ENCODE assay signal across 18 cellular contexts in the genomic region with DNA sequence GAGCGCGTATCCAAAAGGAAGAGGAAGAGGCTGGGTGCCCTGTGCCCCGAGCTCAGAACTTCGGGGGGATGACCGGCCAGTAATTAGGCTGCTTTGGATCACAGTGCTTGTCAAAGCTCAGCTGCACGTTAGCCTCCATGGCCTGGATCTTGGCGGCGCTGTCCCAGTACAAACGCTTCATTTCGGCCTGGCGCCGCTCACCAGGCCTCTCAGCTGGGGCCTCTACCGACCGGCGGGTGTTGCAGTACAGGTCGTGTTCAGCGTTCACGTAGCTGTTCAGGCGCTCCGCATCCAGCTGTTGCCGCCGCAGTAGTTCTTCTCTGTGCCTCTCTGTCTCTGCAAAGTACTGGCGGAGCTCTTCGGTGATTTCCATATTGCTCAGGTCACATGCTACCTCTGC. TPM values are rescaled to one million over a fixed set of nuclear protein-coding genes. Genes with fewer than 3 reads are reported as not detected.
DNase-seq lines count a peak whose midpoint lies in the region; ATAC-seq and TF ChIP-seq lines count a peak whose summit lies in the region.
"Had no signal": no experiment of that assay in that cellular context is flagged by ENCODE, and none has a peak within 500 bp of the region (broad histone marks: within the 10 kb centered on the region; RNA-seq: fewer than 3 reads in every experiment).

No MANE protein-coding gene starts in this region.

- peak overlapping the region; percentile 94 for H3K27ac ChIP-seq in RWPE1

- H3K36me3 Mint-ChIP-seq in stimulated activated naive CD8-positive, alpha-beta T cell treated with anti-CD3 and anti-CD28 coated beads, Interleukin-15, Interleukin-2, amounts not matched to agents 100 ng/mL and 50 ng/mL, for 24 hours (ENCODE audit: low read depth) = peaks cover 19% of the 10 kb centered on the region
- H3K36me3 Mint-ChIP-seq in glutamatergic neuron (ENCODE audit: unreplicated experiment) (no peaks in the 10 kb centered on the region), type B pancreatic cell (peaks cover 8% of the 10 kb centered on the region)

- CTCF ChIA-PET in RWPE1 (lab: Yijun Ruan, JAX) = interaction anchor here (0.6 to 1.4 kb wide), 2 partner anchors 9 to 189 kb away, joined by 3 to 4 read pairs; no protein-coding TSS in a partner anchor

- TF ChIP-seq CTCF in RWPE1 (conservative IDR thresholded peaks at IDR 0.05; ENCODE audit: low read depth) = no peak
- TF ChIP-seq CTCF in glutamatergic neuron (IDR thresholded peaks at IDR 0.05; ENCODE audit: partially characterized antibody, unreplicated experiment) = no peak
- no peak for TF ChIP-seq CTCF in type B pancreatic cell (conservative IDR thresholded peaks at IDR 0.05)

- peaks cover 51% of the 10 kb centered on the region for H3K4me1 Mint-ChIP-seq in stimulated activated naive CD8-positive, alpha-beta T cell treated with anti-CD3 and anti-CD28 coated beads, Interleukin-15, Interleukin-2, amounts not matched to agents 100 ng/mL and 50 ng/mL, for 24 hours (ENCODE audit: low read depth)
- H3K4me1 Mint-ChIP-seq in stimulated activated naive CD8-positive, alpha-beta T cell treated with anti-CD3 and anti-CD28 coated beads, Interleukin-15, amount 100 ng/mL, for 72 hours = peaks cover 38% of the 10 kb centered on the region
- H3K4me1 Mint-ChIP-seq in glutamatergic neuron (ENCODE audit: low read depth, unreplicated experiment) (peaks cover 62% of the 10 kb centered on the region), type B pancreatic cell (ENCODE audit: unreplicated experiment) (peaks cover 27% of the 10 kb centered on the region)

- H3K4me3 Mint-ChIP-seq in stimulated activated naive CD8-positive, alpha-beta T cell treated with anti-CD3 and anti-CD28 coated beads, Interleukin-15, Interleukin-2, amounts not matched to agents 100 ng/mL and 50 ng/mL, for 24 hours = peak overlapping the region; percentile 35
- H3K4me3 Mint-ChIP-seq in stimulated activated naive CD8-positive, alpha-beta T cell treated with anti-CD3 and anti-CD28 coated beads, Interleukin-15, amount 100 ng/mL, for 72 hours = no peak overlapping the region
- H3K4me3 Mint-ChIP-seq in glutamatergic neuron (ENCODE audit: unreplicated experiment) = peak overlapping the region; percentile 84
- peak overlapping the region; percentile 37 for H3K4me3 Mint-ChIP-seq in type B pancreatic cell

- no peak for DNase-seq in stimulated activated naive CD8-positive, alpha-beta T cell treated with anti-CD3 and anti-CD28 coated beads, Interleukin-15, amount 100 ng/mL, for 72 hours
- no peak for DNase-seq in RWPE1 (ENCODE audit: low spot score)
- DNase-seq in glutamatergic neuron = no peak
- no peak for DNase-seq in type B pancreatic cell (ENCODE audit: extremely low spot score, unreplicated experiment)
- no peak for DNase-seq in NCI-H82 (lab: John Stamatoyannopoulos, UW)
- no peak for DNase-seq in RKO (ENCODE audit: low spot score)
- no peak for DNase-seq in left lobe of liver (ENCODE audit: low spot score)
- DNase-seq: activated naive CD8-positive, alpha-beta T cell treated with anti-CD3 and anti-CD28 coated beads, Interleukin-2, amount 10 ng/mL, durations not matched to agents 7 days and 5 days; COR-L47; effector memory CD4-positive, alpha-beta T cell; islet precursor cell; NCI-H1092; NCI-H2029; T1000; transverse colon had no signal

- H3K9me3 Mint-ChIP-seq in stimulated activated naive CD8-positive, alpha-beta T cell treated with anti-CD3 and anti-CD28 coated beads, Interleukin-15, Interleukin-2, amounts not matched to agents 100 ng/mL and 50 ng/mL, for 24 hours = no peaks in the 10 kb centered on the region
- H3K9me3 Mint-ChIP-seq in stimulated activated naive CD8-positive, alpha-beta T cell treated with anti-CD3 and anti-CD28 coated beads, Interleukin-15, amount 100 ng/mL, for 72 hours = no peaks in the 10 kb centered on the region
- H3K9me3 Mint-ChIP-seq in glutamatergic neuron (ENCODE audit: unreplicated experiment) (peaks cover 16% of the 10 kb centered on the region), type B pancreatic cell (no peaks in the 10 kb centered on the region)
- H3K9me3 Mint-ChIP-seq: activated naive CD8-positive, alpha-beta T cell treated with anti-CD3 and anti-CD28 coated beads, Interleukin-2, amount 10 ng/mL, durations not matched to agents 7 days and 5 days had no signal

- peaks cover 4% of the 10 kb centered on the region for H3K27me3 Mint-ChIP-seq in stimulated activated naive CD8-positive, alpha-beta T cell treated with anti-CD3 and anti-CD28 coated beads, Interleukin-15, Interleukin-2, amounts not matched to agents 100 ng/mL and 50 ng/mL, for 24 hours
- H3K27me3 Mint-ChIP-seq in stimulated activated naive CD8-positive, alpha-beta T cell treated with anti-CD3 and anti-CD28 coated beads, Interleukin-15, amount 100 ng/mL, for 72 hours = no peaks in the 10 kb centered on the region
- H3K27me3 Mint-ChIP-seq in glutamatergic neuron (ENCODE audit: unreplicated experiment) (peaks cover 7% of the 10 kb centered on the region), type B pancreatic cell (peaks cover 3% of the 10 kb centered on the region)

- no peak for ATAC-seq in stimulated activated naive CD8-positive, alpha-beta T cell treated with anti-CD3 and anti-CD28 coated beads, Interleukin-15, amount 100 ng/mL, for 72 hours
- ATAC-seq in left lobe of liver = no peak
- ATAC-seq: esophagus mucosa, mucosa of descending colon had no signal

- POLR2A ChIA-PET in RWPE1 (lab: Yijun Ruan, JAX; ENCODE audit: low non-redundant PET) = no interaction called here

- H3K27ac Mint-ChIP-seq in stimulated activated naive CD8-positive, alpha-beta T cell treated with anti-CD3 and anti-CD28 coated beads, Interleukin-15, Interleukin-2, amounts not matched to agents 100 ng/mL and 50 ng/mL, for 24 hours = no peak overlapping the region
- H3K27ac Mint-ChIP-seq in stimulated activated naive CD8-positive, alpha-beta T cell treated with anti-CD3 and anti-CD28 coated beads, Interleukin-15, amount 100 ng/mL, for 72 hours = no peak overlapping the region
- H3K27ac Mint-ChIP-seq in glutamatergic neuron (ENCODE audit: unreplicated experiment) (peak overlapping the region; percentile 52), type B pancreatic cell (peak overlapping the region; percentile 98)
- H3K27ac Mint-ChIP-seq: activated naive CD8-positive, alpha-beta T cell treated with anti-CD3 and anti-CD28 coated beads, Interleukin-2, amount 10 ng/mL, durations not matched to agents 7 days and 5 days had no signal

RNA-seq across cellular contexts. Expression of a gene that starts 1.4 kb away (rescaled TPM):
- total RNA-seq in glutamatergic neuron (ENCODE audit: unreplicated experiment) (57.8 TPM), type B pancreatic cell (ENCODE audit: low replicate concordance) (23.5 and 39.1 TPM in 2 replicates), left lobe of liver (11.2 TPM)

Comparison
In these comparisons a context has a peak if more than half of its experiments do, and no peak if none do; other contexts are left out.
1. H3K4me3 Mint-ChIP-seq: peak in stimulated activated naive CD8-positive, alpha-beta T cell treated with anti-CD3 and anti-CD28 coated beads, Interleukin-15, Interleukin-2, amounts not matched to agents 100 ng/mL and 50 ng/mL, for 24 hours (single experiment), glutamatergic neuron (single experiment) and type B pancreatic cell (single experiment); none in stimulated activated naive CD8-positive, alpha-beta T cell treated with anti-CD3 and anti-CD28 coated beads, Interleukin-15, amount 100 ng/mL, for 72 hours (0 of 2).
2. H3K27ac Mint-ChIP-seq: peak in glutamatergic neuron (single experiment) and type B pancreatic cell (single experiment); none in stimulated activated naive CD8-positive, alpha-beta T cell treated with anti-CD3 and anti-CD28 coated beads, Interleukin-15, Interleukin-2, amounts not matched to agents 100 ng/mL and 50 ng/mL, for 24 hours (single experiment) and stimulated activated naive CD8-positive, alpha-beta T cell treated with anti-CD3 and anti-CD28 coated beads, Interleukin-15, amount 100 ng/mL, for 72 hours (0 of 2).